ENCODE assay signal across 1 cellular context in the genomic region with DNA sequence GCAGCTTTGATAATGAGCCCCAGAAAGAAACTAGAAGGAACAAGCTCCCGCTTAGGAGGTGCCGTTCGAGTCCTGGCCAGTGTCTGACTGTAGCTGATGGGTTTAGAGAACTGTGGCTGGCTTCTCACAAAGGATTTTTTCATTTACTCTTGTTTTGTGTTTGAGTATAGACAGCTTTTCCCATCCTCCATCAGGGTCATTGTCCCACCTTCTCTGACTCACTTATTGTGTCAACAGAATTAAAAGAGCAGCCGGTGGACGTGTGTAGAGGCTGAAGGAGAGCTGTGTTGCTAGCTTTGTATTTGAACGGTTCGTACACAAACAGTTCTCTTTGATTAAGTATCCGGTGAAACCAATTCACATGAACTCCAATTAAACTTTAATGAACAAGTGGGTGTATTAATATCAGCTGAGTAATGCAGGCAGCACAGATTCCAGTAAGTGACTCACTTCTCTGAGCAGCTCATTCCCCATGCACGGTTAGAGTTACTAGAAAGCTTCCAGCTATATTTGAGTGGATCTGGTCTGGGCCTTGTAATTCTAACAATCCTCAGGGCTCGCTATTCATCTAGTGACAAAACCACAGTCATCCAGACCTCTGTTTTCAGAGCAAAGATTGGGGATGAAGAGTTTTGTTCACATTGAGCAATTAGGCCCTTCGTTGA.
TF ChIP-seq lines count a peak whose summit lies in the region.

No MANE protein-coding gene starts in this region.

TF ChIP-seq in HepG2, 621 proteins besides CTCF, POLR2A, EP300 and RAD21 (continued from another document):
- TF ChIP-seq, protein P1, sequence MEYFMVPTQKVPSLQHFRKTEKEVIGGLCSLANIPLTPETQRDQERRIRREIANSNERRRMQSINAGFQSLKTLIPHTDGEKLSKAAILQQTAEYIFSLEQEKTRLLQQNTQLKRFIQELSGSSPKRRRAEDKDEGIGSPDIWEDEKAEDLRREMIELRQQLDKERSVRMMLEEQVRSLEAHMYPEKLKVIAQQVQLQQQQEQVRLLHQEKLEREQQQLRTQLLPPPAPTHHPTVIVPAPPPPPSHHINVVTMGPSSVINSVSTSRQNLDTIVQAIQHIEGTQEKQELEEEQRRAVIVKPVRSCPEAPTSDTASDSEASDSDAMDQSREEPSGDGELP (IDR thresholded peaks at IDR 0.05; ENCODE audit: borderline replicate concordance, low read depth): peak; percentile 95
- TF ChIP-seq, protein P2, sequence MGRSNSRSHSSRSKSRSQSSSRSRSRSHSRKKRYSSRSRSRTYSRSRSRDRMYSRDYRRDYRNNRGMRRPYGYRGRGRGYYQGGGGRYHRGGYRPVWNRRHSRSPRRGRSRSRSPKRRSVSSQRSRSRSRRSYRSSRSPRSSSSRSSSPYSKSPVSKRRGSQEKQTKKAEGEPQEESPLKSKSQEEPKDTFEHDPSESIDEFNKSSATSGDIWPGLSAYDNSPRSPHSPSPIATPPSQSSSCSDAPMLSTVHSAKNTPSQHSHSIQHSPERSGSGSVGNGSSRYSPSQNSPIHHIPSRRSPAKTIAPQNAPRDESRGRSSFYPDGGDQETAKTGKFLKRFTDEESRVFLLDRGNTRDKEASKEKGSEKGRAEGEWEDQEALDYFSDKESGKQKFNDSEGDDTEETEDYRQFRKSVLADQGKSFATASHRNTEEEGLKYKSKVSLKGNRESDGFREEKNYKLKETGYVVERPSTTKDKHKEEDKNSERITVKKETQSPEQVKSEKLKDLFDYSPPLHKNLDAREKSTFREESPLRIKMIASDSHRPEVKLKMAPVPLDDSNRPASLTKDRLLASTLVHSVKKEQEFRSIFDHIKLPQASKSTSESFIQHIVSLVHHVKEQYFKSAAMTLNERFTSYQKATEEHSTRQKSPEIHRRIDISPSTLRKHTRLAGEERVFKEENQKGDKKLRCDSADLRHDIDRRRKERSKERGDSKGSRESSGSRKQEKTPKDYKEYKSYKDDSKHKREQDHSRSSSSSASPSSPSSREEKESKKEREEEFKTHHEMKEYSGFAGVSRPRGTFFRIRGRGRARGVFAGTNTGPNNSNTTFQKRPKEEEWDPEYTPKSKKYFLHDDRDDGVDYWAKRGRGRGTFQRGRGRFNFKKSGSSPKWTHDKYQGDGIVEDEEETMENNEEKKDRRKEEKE (IDR thresholded peaks at IDR 0.05): no peak
